ENCODE assay signal across 8 cellular contexts in genomic region chr7:94908204-94909022, GRCh38. TPM values are rescaled to one million over a fixed set of nuclear protein-coding genes. Genes with fewer than 3 reads are reported as not detected.
A peak's percentile ranks its signal among the peaks of the same experiment; 100 is the strongest.
DNase-seq lines count a peak whose midpoint lies in the region; TF ChIP-seq lines count a peak whose summit lies in the region.

No MANE protein-coding gene starts in this region.

- CTCF ChIA-PET in MCF 10A (lab: Yijun Ruan, JAX), result interaction anchor here (0.7 kb wide), 3 partner anchors 181 to 705 kb away, joined by 3 read pairs; no protein-coding TSS in a partner anchor

- peaks cover 32% of the 10 kb centered on the region for H3K27me3 Mint-ChIP-seq in MCF 10A (ENCODE audit: insufficient read depth, unreplicated experiment)
- H3K27me3 Mint-ChIP-seq in immature natural killer cell (ENCODE audit: low read depth in 3 of 3), result peaks cover 0 to 8% (median 1%) of the 10 kb centered on the region in 3 donors

- intact Hi-C loops in MCF 10A (cut with micrococcal nuclease), result no loop called here

- H3K36me3 Mint-ChIP-seq in MCF 10A (ENCODE audit: insufficient read depth, unreplicated experiment), result no peaks in the 10 kb centered on the region
- no peaks in the 10 kb centered on the region for H3K36me3 Mint-ChIP-seq in immature natural killer cell

- POLR2A ChIA-PET in MCF 10A (lab: Yijun Ruan, JAX), result interaction anchor here (0.6 to 0.8 kb wide), 7 partner anchors 24 to 387 kb away, joined by 3 to 6 read pairs (median 3); no protein-coding TSS in a partner anchor

- H3K9me3 Mint-ChIP-seq in MCF 10A (ENCODE audit: unreplicated experiment) (no peaks in the 10 kb centered on the region), immature natural killer cell (no peaks in the 10 kb centered on the region)

- no peaks in the 10 kb centered on the region for H3K4me1 Mint-ChIP-seq in MCF 10A (ENCODE audit: insufficient read depth, unreplicated experiment)
- H3K4me1 Mint-ChIP-seq in immature natural killer cell, result peaks cover 24 to 57% of the 10 kb centered on the region in 2 donors

- H3K4me3 Mint-ChIP-seq in MCF 10A (ENCODE audit: unreplicated experiment), result peak overlapping the region; percentile 69
- H3K4me3 Mint-ChIP-seq in immature natural killer cell, result peak overlapping the region; percentile 76 to 88 (median 87)

- H3K27ac Mint-ChIP-seq in MCF 10A (ENCODE audit: low read depth, unreplicated experiment) (no peak overlapping the region), immature natural killer cell (peak overlapping the region in 5 of 6 donors; percentile 23 to 83 (median 73))

- no peak for TF ChIP-seq CTCF in MCF 10A (IDR thresholded peaks at IDR 0.05; ENCODE audit: unreplicated experiment)

- peak; percentile 28 for DNase-seq in ELR (ENCODE audit: low read depth)
- peak; percentile 57 to 63 for DNase-seq in NCI-H187 (lab: John Stamatoyannopoulos, UW)
- peak; percentile 25 for DNase-seq in MCF 10A (ENCODE audit: unreplicated experiment)
- peak; percentile 6 to 16 (median 13) for DNase-seq in immature natural killer cell
- DNase-seq in skeletal muscle cell (ENCODE audit: low read depth), result no peak
- DNase-seq in T-helper 9 cell, result no peak
- DNase-seq in CD1c-positive myeloid dendritic cell (ENCODE audit: extremely low spot score), result no peak
- no peak for DNase-seq in amniotic stem cell (lab: John Stamatoyannopoulos, UW)

- peak overlapping the region; percentile 56 for H3K4me3 ChIP-seq in skeletal muscle cell (ENCODE audit: low read depth, low read length)

- BruUV-seq in MCF 10A (replicated peaks; lab: Mats Ljungman, UMichigan), result no TSS peak

RNA-seq across cellular contexts. Expression of gene PPP1R9A, which starts 1.0 kb away (rescaled TPM):
- total RNA-seq in MCF 10A (2022), result 6.3 and 8.2 TPM in 2 replicates
- 10 to 100 TPM in 1 of 3 donors, 1 to 10 TPM in 1, under 1 TPM in 1; 0.92 to 12.2 (median 5.5) TPM for polyA plus RNA-seq in immature natural killer cell

Comparison
In these comparisons a context has a peak if more than half of its experiments do, and no peak if none do; other contexts are left out.
1. DNase-seq: peak in ELR (single experiment), NCI-H187 (2 of 2), MCF 10A (single experiment) and immature natural killer cell (3 of 3); none in skeletal muscle cell (single experiment), T-helper 9 cell (single experiment), CD1c-positive myeloid dendritic cell (single experiment) and amniotic stem cell (single experiment).